In genomic region chr2:170434900-170435640, GRCh38 we compare ENCODE assay signal across 13 cellular contexts.
DNase-seq lines count a peak whose midpoint lies in the region; ATAC-seq and TF ChIP-seq lines count a peak whose summit lies in the region.
"Had no signal": no experiment of that assay in that cellular context is flagged by ENCODE, and none has a peak within 500 bp of the region (broad histone marks: within the 10 kb centered on the region; RNA-seq: fewer than 3 reads in every experiment).

No MANE protein-coding gene starts in this region.

- intact Hi-C loops in lower lobe of right lung (cut with DNase I), result no loop called here

- H2AFZ ChIP-seq in Loucy (ENCODE audit: low read length) (no peak overlapping the region), hepatocyte (no peak overlapping the region)

- H3K4me2 ChIP-seq in Loucy (ENCODE audit: low read depth, low read length, poor library complexity, severe bottlenecking) (peak overlapping the region; percentile 46), hepatocyte (peak overlapping the region; percentile 29)

- DNase-seq in GM12864 (ENCODE audit: low read depth), result peak; percentile 8
- no peak for DNase-seq in hepatocyte (ENCODE audit: low spot score)
- no peak for DNase-seq in LoVo (ENCODE audit: low spot score)
- no peak for DNase-seq in AG20443 (ENCODE audit: low spot score)
- no peak for DNase-seq in lower lobe of right lung
- DNase-seq: activated CD4-positive, alpha-beta T cell treated with anti-CD3 and anti-CD28 coated beads for 1 hour; activated naive CD4-positive, alpha-beta T cell treated with anti-CD3 and anti-CD28 coated beads, Interleukin-2, amount 50 U/mL, for 16 hours; NCI-H146; NCI-H526 had no signal

- ATAC-seq in GM19395 (IDR thresholded peaks at IDR 0.05; ENCODE audit: unreplicated experiment) (peak; percentile 62), GM19463 (IDR thresholded peaks at IDR 0.05; ENCODE audit: unreplicated experiment) (no peak), lower lobe of right lung (no peak)

- H3K79me2 ChIP-seq in Loucy (ENCODE audit: insufficient read depth, low read length), result no peaks in the 10 kb centered on the region
- no peaks in the 10 kb centered on the region for H3K79me2 ChIP-seq in hepatocyte

- H4K20me1 ChIP-seq in Loucy (ENCODE audit: insufficient read depth, low read length, poor library complexity, severe bottlenecking) (no peaks in the 10 kb centered on the region), hepatocyte (ENCODE audit: insufficient read depth, poor library complexity, severe bottlenecking) (no peaks in the 10 kb centered on the region)

- H3F3A ChIP-seq in Loucy (ENCODE audit: low read depth), result no peaks in the 10 kb centered on the region

- no peak overlapping the region for H3K4me3 ChIP-seq in GM12864 (ENCODE audit: low read depth, low read length)
- peak overlapping the region; percentile 1 for H3K4me3 ChIP-seq in Loucy (ENCODE audit: low read length, poor library complexity, severe bottlenecking)
- no peak overlapping the region for H3K4me3 ChIP-seq in hepatocyte
- no peak overlapping the region for H3K4me3 ChIP-seq in lower lobe of right lung
- H3K4me3 ChIP-seq: right atrium auricular region had no signal

- H3K27me3 ChIP-seq in Loucy (ENCODE audit: insufficient read depth, low read length, poor library complexity, severe bottlenecking) (no peaks in the 10 kb centered on the region), hepatocyte (no peaks in the 10 kb centered on the region), lower lobe of right lung (ENCODE audit: low read depth) (no peaks in the 10 kb centered on the region)

- H3K9me2 ChIP-seq in Loucy (replicated peaks; ENCODE audit: low read depth, low read length) (no peaks in the 10 kb centered on the region), hepatocyte (replicated peaks; ENCODE audit: insufficient read depth) (no peaks in the 10 kb centered on the region)

- 65% methylated on average over 6 of the region's 6 CpGs for WGBS in hepatocyte (ENCODE audit: low lambda C conversion rate, missing lambda C conversion rate)

- H3K4me1 ChIP-seq in Loucy (ENCODE audit: insufficient read depth, low read length, poor library complexity, severe bottlenecking) (peaks cover 16% of the 10 kb centered on the region), hepatocyte (ENCODE audit: insufficient read depth) (peaks cover 21% of the 10 kb centered on the region), lower lobe of right lung (no peaks in the 10 kb centered on the region)
- H3K4me1 ChIP-seq: right atrium auricular region had no signal

- TF ChIP-seq CTCF in GM12864 (IDR thresholded peaks at IDR 0.05; ENCODE audit: low read depth, low read length, missing control alignments) (no peak), Loucy (conservative IDR thresholded peaks at IDR 0.05; ENCODE audit: low read length) (no peak), hepatocyte (IDR thresholded peaks at IDR 0.05; ENCODE audit: poor library complexity) (no peak), lower lobe of right lung (IDR thresholded peaks at IDR 0.05) (no peak)

- H3K36me3 ChIP-seq in Loucy (ENCODE audit: insufficient read depth, low read length) (no peaks in the 10 kb centered on the region), hepatocyte (replicated peaks; ENCODE audit: insufficient read depth, low read depth) (no peaks in the 10 kb centered on the region), lower lobe of right lung (no peaks in the 10 kb centered on the region)
- H3K36me3 ChIP-seq: right atrium auricular region had no signal

- H3K27ac ChIP-seq in hepatocyte (peak overlapping the region; percentile 45), lower lobe of right lung (no peak overlapping the region)
- H3K27ac ChIP-seq: right atrium auricular region had no signal

- no peak overlapping the region for H3K9ac ChIP-seq in Loucy (ENCODE audit: low read depth, low read length, poor library complexity, severe bottlenecking)

- H3K9me3 ChIP-seq in Loucy (ENCODE audit: insufficient read depth, low read depth, low read length) (no peaks in the 10 kb centered on the region), hepatocyte (ENCODE audit: low read depth) (no peaks in the 10 kb centered on the region), lower lobe of right lung (no peaks in the 10 kb centered on the region)
- H3K9me3 ChIP-seq: right atrium auricular region had no signal
